In genomic region chr13:28499579-28499978, GRCh38 we compare ENCODE assay signal across 29 cellular contexts. TPM values are rescaled to one million over a fixed set of nuclear protein-coding genes. Genes with fewer than 3 reads are reported as not detected.
DNase-seq lines count a peak whose midpoint lies in the region; ATAC-seq, FAIRE-seq and TF ChIP-seq lines count a peak whose summit lies in the region.
"Had no signal": no experiment of that assay in that cellular context is flagged by ENCODE, and none has a peak within 500 bp of the region (broad histone marks: within the 10 kb centered on the region; RNA-seq: fewer than 3 reads in every experiment).

No MANE protein-coding gene starts in this region.

- no peak for ATAC-seq in sciatic nerve
- ATAC-seq: activated CD8-positive, alpha-beta T cell treated with anti-CD3 and anti-CD28 coated beads for 36 hours; GM23338; left ventricle myocardium superior; natural killer cell treated with Interleukin-12 subunit alpha and Interleukin-12 subunit beta and Interleukin-15 and Interleukin-18, amount 100 ng/mL, for 72 hours; pancreas; stimulated activated memory B cell treated with anti-CD40 and anti-IgM and Interleukin-4, amounts not matched to agents 10 μg/mL and 1 μg/mL and 100 μg/mL, for 72 hours had no signal

- H3K4me2 ChIP-seq in endothelial cell of umbilical vein (ENCODE audit: insufficient read depth, low read length) (no peak overlapping the region), smooth muscle cell (peak overlapping the region; percentile 95), OCI-LY7 (ENCODE audit: low read length) (no peak overlapping the region)
- H3K4me2 ChIP-seq: GM23338, PC-9 had no signal

- H3F3A ChIP-seq in smooth muscle cell (ENCODE audit: low read depth): peaks cover 53% of the 10 kb centered on the region

- TF ChIP-seq CTCF in endothelial cell of umbilical vein (IDR thresholded peaks at IDR 0.05; ENCODE audit: extremely low read depth in 1 of 2, insufficient read depth in 1 of 2, low read depth in 1 of 2, low read length in 2 of 2) (no peak), smooth muscle cell (IDR thresholded peaks at IDR 0.05; ENCODE audit: borderline replicate concordance, insufficient read depth, poor library complexity, severe bottlenecking) (no peak), OCI-LY7 (conservative IDR thresholded peaks at IDR 0.05; ENCODE audit: low read length) (no peak)

- H4K20me1 ChIP-seq in endothelial cell of umbilical vein (replicated peaks; ENCODE audit: control insufficient read depth, extremely low read depth, insufficient read depth, low read length): no peaks in the 10 kb centered on the region
- H4K20me1 ChIP-seq in smooth muscle cell (ENCODE audit: low read depth): peaks cover 3% of the 10 kb centered on the region
- no peaks in the 10 kb centered on the region for H4K20me1 ChIP-seq in OCI-LY7 (ENCODE audit: insufficient read depth, low read length)

- 2% methylated on average over 3 of the region's 3 CpGs for WGBS in smooth muscle cell (ENCODE audit: low lambda C conversion rate)

- H3K27me3 ChIP-seq in endothelial cell of umbilical vein (ENCODE audit: control insufficient read depth in 2 of 2, insufficient read depth in 2 of 2, low read length in 2 of 2): no peaks in the 10 kb centered on the region
- H3K27me3 ChIP-seq in smooth muscle cell (ENCODE audit: low read depth): no peaks in the 10 kb centered on the region

- peaks cover 12% of the 10 kb centered on the region for H3K4me1 ChIP-seq in endothelial cell of umbilical vein (ENCODE audit: control insufficient read depth, extremely low read depth, insufficient read depth, low read length)
- peaks cover 15% of the 10 kb centered on the region for H3K4me1 ChIP-seq in smooth muscle cell (ENCODE audit: low read depth)
- H3K4me1 ChIP-seq in OCI-LY7 (ENCODE audit: insufficient read depth, low read length, poor library complexity, severe bottlenecking): no peaks in the 10 kb centered on the region
- H3K4me1 ChIP-seq: pancreas had no signal

- DNase-seq in EL: peak; percentile 51
- peak; percentile 47 for DNase-seq in M059J (ENCODE audit: low read depth)
- DNase-seq in endothelial cell of umbilical vein (ENCODE audit: low read depth, low spot score): no peak
- DNase-seq in smooth muscle cell (lab: John Stamatoyannopoulos, UW; ENCODE audit: unreplicated experiment): no peak
- no peak for DNase-seq in sciatic nerve (ENCODE audit: low spot score)
- DNase-seq in H4 (ENCODE audit: low spot score): no peak
- DNase-seq in OCI-LY7 (ENCODE audit: low spot score): no peak
- DNase-seq: activated CD4-positive, alpha-beta T cell treated with anti-CD3 and anti-CD28 coated beads for 1 hour; activated CD8-positive, alpha-beta T cell treated with anti-CD3 and anti-CD28 coated beads for 36 hours; activated effector memory CD4-positive, alpha-beta T cell treated with Interleukin-2 at 50 U/mL for 16 hours; activated naive CD8-positive, alpha-beta T cell treated with anti-CD3 and anti-CD28 coated beads, Interleukin-2, amount 10 ng/mL, durations not matched to agents 7 days and 5 days; activated T-cell treated with anti-CD3 and anti-CD28 coated beads for 4 hours; CD8-positive, alpha-beta memory T cell; GF-D8; hypothalamus; left ventricle myocardium superior; midbrain; NCI-H1105; NCI-H446; pancreas; PC-9; stimulated activated CD4-positive, alpha-beta T cell treated with anti-CD3 and anti-CD28 coated beads, Interleukin-4, amount 100 ng/mL, for 1 hour; uterus had no signal

- H3K9me3 ChIP-seq in endothelial cell of umbilical vein (replicated peaks; ENCODE audit: control insufficient read depth, insufficient read depth, low read length) (no peaks in the 10 kb centered on the region), smooth muscle cell (replicated peaks; ENCODE audit: low read depth) (no peaks in the 10 kb centered on the region), OCI-LY7 (ENCODE audit: low read length) (no peaks in the 10 kb centered on the region)
- H3K9me3 ChIP-seq: pancreas, suprapubic skin, uterus had no signal

- no peak overlapping the region for H3K9ac ChIP-seq in endothelial cell of umbilical vein (replicated peaks; ENCODE audit: extremely low read depth, insufficient read depth, low read length)
- peak overlapping the region; percentile 79 for H3K9ac ChIP-seq in smooth muscle cell (ENCODE audit: low read depth)

- no peaks in the 10 kb centered on the region for H3K79me2 ChIP-seq in endothelial cell of umbilical vein (ENCODE audit: control insufficient read depth, insufficient read depth, low read length)
- H3K79me2 ChIP-seq in smooth muscle cell (ENCODE audit: low read depth): peaks cover 46% of the 10 kb centered on the region
- no peaks in the 10 kb centered on the region for H3K79me2 ChIP-seq in OCI-LY7 (ENCODE audit: insufficient read depth, low read depth, low read length)

- peak; percentile 66 for FAIRE-seq in endothelial cell of umbilical vein (lab: Jason Lieb, UNC)
- FAIRE-seq: GM18507, islet of Langerhans, pancreas had no signal

- POLR2A ChIA-PET in endothelial cell of umbilical vein (lab: Charles Lee): no interaction called here
- POLR2A ChIA-PET in OCI-LY7 (lab: Charles Lee): interaction anchor here (0.6 kb wide), 1 partner anchor 174 kb away, joined by 3 read pairs; no protein-coding TSS in a partner anchor

- H3K9me2 ChIP-seq in OCI-LY7 (ENCODE audit: insufficient read depth, low read length): no peaks in the 10 kb centered on the region

- H3K4me3 ChIP-seq in endothelial cell of umbilical vein (replicated peaks in 1 of 3; ENCODE audit: insufficient read depth in 1 of 3, low read depth in 1 of 3, low read length in 3 of 3): no peak overlapping the region
- no peak overlapping the region for H3K4me3 ChIP-seq in smooth muscle cell
- no peak overlapping the region for H3K4me3 ChIP-seq in OCI-LY7 (ENCODE audit: low read depth, low read length, poor library complexity, severe bottlenecking)
- H3K4me3 ChIP-seq: GM23338, pancreas, PC-9, suprapubic skin, uterus had no signal

- no peak for TF ChIP-seq POLR2A in endothelial cell of umbilical vein (IDR thresholded peaks at IDR 0.05; ENCODE audit: low read depth, low read length)

- CTCF ChIA-PET in endothelial cell of umbilical vein (lab: Charles Lee) (interaction anchor here (1.7 kb wide), 1 partner anchor 134 kb away, joined by 5 read pairs; no protein-coding TSS in a partner anchor), OCI-LY7 (lab: Charles Lee; ENCODE audit: unreplicated experiment) (no interaction called here)

- BruUV-seq in endothelial cell of umbilical vein (replicated peaks; lab: Mats Ljungman, UMichigan) (no TSS peak), OCI-LY7 (replicated peaks; lab: Mats Ljungman, UMichigan) (no TSS peak)

- no peak overlapping the region for H2AFZ ChIP-seq in endothelial cell of umbilical vein (ENCODE audit: low read depth, low read length)
- no peak overlapping the region for H2AFZ ChIP-seq in smooth muscle cell (ENCODE audit: low read depth)
- no peak overlapping the region for H2AFZ ChIP-seq in OCI-LY7 (ENCODE audit: low read length)
- H2AFZ ChIP-seq: GM23338, PC-9 had no signal

- no peaks in the 10 kb centered on the region for H3K36me3 ChIP-seq in endothelial cell of umbilical vein (ENCODE audit: control insufficient read depth in 2 of 2, extremely low read depth in 1 of 2, insufficient read depth in 2 of 2, low read length in 2 of 2)
- H3K36me3 ChIP-seq in smooth muscle cell (ENCODE audit: low read depth): no peaks in the 10 kb centered on the region
- H3K36me3 ChIP-seq in OCI-LY7 (ENCODE audit: insufficient read depth, low read length): no peaks in the 10 kb centered on the region
- H3K36me3 ChIP-seq: pancreas, suprapubic skin, uterus had no signal

- intact Hi-C loops in endothelial cell of umbilical vein (cut with micrococcal nuclease): loop anchor here (10.0 kb wide), 1 partner anchor 365 kb away; the partner anchor contains the start of gene PAN3
- intact Hi-C loops in sciatic nerve (cut with DNase I): no loop called here
- intact Hi-C loops in OCI-LY7 (cut with micrococcal nuclease; ENCODE audit: unreplicated experiment): no loop called here

- no peak overlapping the region for H3K27ac ChIP-seq in endothelial cell of umbilical vein (ENCODE audit: insufficient read depth, low read depth, low read length)
- H3K27ac ChIP-seq in smooth muscle cell (ENCODE audit: low read depth): peak overlapping the region; percentile 96
- H3K27ac ChIP-seq in OCI-LY7 (ENCODE audit: low read depth, low read length, poor library complexity, severe bottlenecking): no peak overlapping the region
- H3K27ac ChIP-seq: pancreas, PC-9, suprapubic skin, uterus had no signal

- dilution Hi-C loops in endothelial cell of umbilical vein (cut with MboI; ENCODE audit: extremely low pct_ligation_motif_present, low sequenced_read_pairs): loop anchor here (25.0 kb wide), 1 partner anchor 187 kb away; no protein-coding TSS in a partner anchor

- H3K9me1 ChIP-seq in endothelial cell of umbilical vein (replicated peaks; ENCODE audit: control insufficient read depth, extremely low read depth, insufficient read depth, low read length): no peaks in the 10 kb centered on the region

TF ChIP-seq in endothelial cell of umbilical vein, 7 proteins besides CTCF, POLR2A, EP300 and RAD21 (continues in another document):
- no peak for TF ChIP-seq GATA2 (IDR thresholded peaks at IDR 0.05; ENCODE audit: insufficient read depth, insufficient read length, low read depth, low read length)
- no peak for TF ChIP-seq EZH2 (IDR thresholded peaks at IDR 0.05; ENCODE audit: borderline replicate concordance, low read depth, low read length, severe bottlenecking)
- TF ChIP-seq POLR2AphosphoS5 (IDR thresholded peaks at IDR 0.05; ENCODE audit: insufficient read depth, low read depth, low read length): no peak
- TF ChIP-seq FOS (IDR thresholded peaks at IDR 0.05; ENCODE audit: borderline replicate concordance, insufficient read depth, low read length): peak; percentile 74
- TF ChIP-seq MYC (IDR thresholded peaks at IDR 0.05; ENCODE audit: low read depth, low read length): no peak
- TF ChIP-seq JUN (IDR thresholded peaks at IDR 0.05; ENCODE audit: borderline replicate concordance, insufficient read depth, insufficient read length, low read depth): peak; percentile 49

RNA-seq across cellular contexts. Expression of gene FLT1, which starts 4.7 kb away (rescaled TPM):
- total RNA-seq in M059J (2014; rRNA removed; shearing (Covaris generic)): 1.4 and 3.5 TPM in 2 replicates
- total RNA-seq in endothelial cell of umbilical vein: 104 and 178 TPM in 2 replicates
- polyA plus RNA-seq in endothelial cell of umbilical vein: 16.0 and 17.9 TPM in 2 replicates
- 19.5 and 20.7 TPM in 2 replicates for polyA plus RNA-seq in endothelial cell of umbilical vein (2011; cell fraction: cytosol; rRNA removed)
- polyA plus RNA-seq in endothelial cell of umbilical vein (2011; cell fraction: nucleus; rRNA removed): 34.8 and 37.3 TPM in 2 replicates
- polyA plus RNA-seq in endothelial cell of umbilical vein (2012): 59.0 and 77.2 TPM in 2 replicates
- 47.7 and 52.6 TPM in 2 replicates for polyA minus RNA-seq in endothelial cell of umbilical vein
- polyA minus RNA-seq in endothelial cell of umbilical vein (2011; cell fraction: cytosol; rRNA and poly(A)+ RNA removed): not detected
- polyA minus RNA-seq in endothelial cell of umbilical vein (2011; cell fraction: nucleus; rRNA and poly(A)+ RNA removed): 36.8 and 57.0 TPM in 2 replicates
- 738 and 786 TPM in 2 replicates for total RNA-seq in smooth muscle cell
- 329 and 495 TPM in 2 replicates for polyA plus RNA-seq in smooth muscle cell
- 84.8 TPM for total RNA-seq in sciatic nerve
- total RNA-seq in H4 (2014; rRNA removed; shearing (Covaris generic)): 0.25 and 0.43 TPM in 2 replicates
- total RNA-seq in OCI-LY7 (2014; rRNA removed; shearing (Covaris generic)): 2.0 and 2.5 TPM in 2 replicates
- total RNA-seq in OCI-LY7 (2022): 1.6 and 2.3 TPM in 2 replicates
- total RNA-seq: PC-9 had no signal
- polyA plus RNA-seq: CD8-positive, alpha-beta memory T cell had no signal

Comparison
In these comparisons a context has a peak if more than half of its experiments do, and no peak if none do; other contexts are left out.
1. DNase-seq: peak in EL (single experiment) and M059J (single experiment); none in endothelial cell of umbilical vein (single experiment), smooth muscle cell (single experiment), sciatic nerve (single experiment), H4 (single experiment) and OCI-LY7 (single experiment).
2. RNA of gene FLT1, which starts 4.7 kb away (total RNA-seq): 738 to 786 TPM in smooth muscle cell, 104 to 178 TPM in endothelial cell of umbilical vein and 84.8 TPM in sciatic nerve (single experiment); 1.4 to 3.5 TPM in M059J, 1.6 to 2.5 TPM in OCI-LY7 and 0.25 to 0.43 TPM in H4; every median in the first group is over 10 times any median in the second.